ENCODE assay signal across 15 cellular contexts in the genomic region with DNA sequence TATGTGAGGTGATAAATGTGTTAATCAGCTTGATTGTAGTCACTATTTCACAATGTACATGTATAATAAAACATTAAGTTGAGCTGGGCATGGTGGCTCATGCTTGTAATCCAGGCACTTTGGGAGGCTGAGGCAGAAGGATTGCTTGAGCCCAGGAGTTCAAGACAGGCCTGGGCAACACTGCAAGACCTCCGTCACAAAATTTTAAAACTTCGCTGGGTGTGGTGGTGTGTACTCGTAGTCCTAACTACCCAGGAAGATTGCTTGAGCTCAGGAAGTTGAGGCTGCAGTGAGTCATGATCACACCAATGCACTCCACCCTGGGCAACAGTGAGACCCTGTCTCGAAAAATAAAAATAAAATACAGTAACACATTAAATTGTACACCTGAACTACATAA. TPM values are rescaled to one million over a fixed set of nuclear protein-coding genes. Genes with fewer than 3 reads are reported as not detected.
DNase-seq lines count a peak whose midpoint lies in the region; ATAC-seq, FAIRE-seq and TF ChIP-seq lines count a peak whose summit lies in the region.
"Had no signal": no experiment of that assay in that cellular context is flagged by ENCODE, and none has a peak within 500 bp of the region (broad histone marks: within the 10 kb centered on the region; RNA-seq: fewer than 3 reads in every experiment).

No MANE protein-coding gene starts in this region.

- H3K4me3 Mint-ChIP-seq in activated CD4-positive, alpha-beta T cell treated with anti-CD3 and anti-CD28 coated beads, Interleukin-2, amount 10 ng/mL, durations not matched to agents 7 days and 5 days = peak overlapping the region; percentile 0
- H3K4me3 Mint-ChIP-seq in naive thymus-derived CD4-positive, alpha-beta T cell = peak overlapping the region in 2 of 10 donors; percentile 6 to 50

- no peak for DNase-seq in activated CD4-positive, alpha-beta T cell treated with anti-CD3 and anti-CD28 coated beads, Interleukin-2, amount 10 ng/mL, durations not matched to agents 7 days and 5 days
- no peak for DNase-seq in activated CD4-positive, alpha-beta T cell treated with anti-CD3 and anti-CD28 coated beads, Interleukin-2, amount 50 U/mL, for 4 hours
- DNase-seq in Peyer's patch = no peak
- peak; percentile 93 for DNase-seq in bronchial epithelial cell (ENCODE audit: low read depth)
- no peak for DNase-seq in naive thymus-derived CD4-positive, alpha-beta T cell
- DNase-seq in GM03348 (ENCODE audit: low spot score) = no peak
- DNase-seq: DND-41; NCI-H2227 treated with DMSO at 0.1 percent for 48 hours; stimulated activated CD4-positive, alpha-beta T cell treated with anti-CD3 and anti-CD28 coated beads, Interleukin-1b, Interleukin-23, amount 100 ng/mL, for 48 hours had no signal

- intact Hi-C loops in naive thymus-derived CD4-positive, alpha-beta T cell (cut with micrococcal nuclease) = no loop called here

- H3K27ac Mint-ChIP-seq in activated CD4-positive, alpha-beta T cell treated with anti-CD3 and anti-CD28 coated beads, Interleukin-2, amount 10 ng/mL, durations not matched to agents 7 days and 5 days = peak overlapping the region; percentile 87
- H3K27ac Mint-ChIP-seq in naive thymus-derived CD4-positive, alpha-beta T cell = peak overlapping the region in 5 of 9 donors; percentile 4 to 80 (median 39)

- no peak for TF ChIP-seq POLR2A in Peyer's patch (IDR thresholded peaks at IDR 0.05)

- CTCF ChIA-PET in activated CD4-positive, alpha-beta T cell treated with anti-CD3 and anti-CD28 coated beads, Interleukin-2, amount 10 ng/mL, durations not matched to agents 7 days and 5 days (lab: Charles Lee) = interaction anchor here (0.9 to 2.3 kb wide), 3 partner anchors 21 to 69 kb away, joined by 3 to 8 read pairs (median 3); partner anchors contain the start of gene TMEM128
- CTCF ChIA-PET in naive thymus-derived CD4-positive, alpha-beta T cell (lab: Charles Lee) = interaction anchor here (1.1 kb wide), 1 partner anchor 161 kb away, joined by 3 read pairs; no protein-coding TSS in a partner anchor

- H3K4me1 ChIP-seq in Peyer's patch = no peaks in the 10 kb centered on the region
- peaks cover 0 to 52% of the 10 kb centered on the region in 2 donors for H3K4me1 ChIP-seq in naive thymus-derived CD4-positive, alpha-beta T cell (ENCODE audit: control insufficient read depth in 2 of 2, insufficient read depth in 2 of 2, low read length in 2 of 2)
- H3K4me1 ChIP-seq: A549 had no signal

- H3K36me3 ChIP-seq in Peyer's patch (peaks cover 0 to 42% (median 0%) of the 10 kb centered on the region in 3 donors), bronchial epithelial cell (ENCODE audit: control insufficient read depth, insufficient read depth, low read length) (peaks cover 4% of the 10 kb centered on the region)
- peaks cover 0 to 59% (median 18%) of the 10 kb centered on the region in 3 experiments for H3K36me3 ChIP-seq in naive thymus-derived CD4-positive, alpha-beta T cell (ENCODE audit: control insufficient read depth in 2 of 3, insufficient read depth in 3 of 3, low read length in 3 of 3)

- H3K36me3 Mint-ChIP-seq in activated CD4-positive, alpha-beta T cell treated with anti-CD3 and anti-CD28 coated beads, Interleukin-2, amount 10 ng/mL, durations not matched to agents 7 days and 5 days (ENCODE audit: low read depth) = peaks cover 49% of the 10 kb centered on the region
- peaks cover 7 to 44% (median 19%) of the 10 kb centered on the region in 5 donors for H3K36me3 Mint-ChIP-seq in naive thymus-derived CD4-positive, alpha-beta T cell

- ATAC-seq in naive thymus-derived CD4-positive, alpha-beta T cell = peak; percentile 78
- ATAC-seq in GM18909 (IDR thresholded peaks at IDR 0.05; ENCODE audit: poor library complexity, unreplicated experiment) (no peak), esophagus mucosa (no peak)
- ATAC-seq: A549 had no signal

- H3K27me3 Mint-ChIP-seq in activated CD4-positive, alpha-beta T cell treated with anti-CD3 and anti-CD28 coated beads, Interleukin-2, amount 10 ng/mL, durations not matched to agents 7 days and 5 days = no peaks in the 10 kb centered on the region
- H3K27me3 Mint-ChIP-seq in naive thymus-derived CD4-positive, alpha-beta T cell = no peaks in the 10 kb centered on the region
- H3K27me3 Mint-ChIP-seq: IgD-negative memory B cell had no signal

- H3K9me3 ChIP-seq in Peyer's patch = no peaks in the 10 kb centered on the region
- no peaks in the 10 kb centered on the region for H3K9me3 ChIP-seq in naive thymus-derived CD4-positive, alpha-beta T cell (ENCODE audit: control insufficient read depth in 2 of 3, low read length in 3 of 3)
- H3K9me3 ChIP-seq: A549 had no signal

- FAIRE-seq in bronchial epithelial cell (lab: Jason Lieb, UNC) = no peak
- FAIRE-seq: A549 had no signal

- H3K27ac ChIP-seq in Peyer's patch = peak overlapping the region; percentile 43 to 81 (median 58)
- H3K27ac ChIP-seq in naive thymus-derived CD4-positive, alpha-beta T cell (ENCODE audit: low read depth, low read length) = peak overlapping the region; percentile 22
- H3K27ac ChIP-seq: A549 had no signal

- TF ChIP-seq CTCF in Peyer's patch (IDR thresholded peaks at IDR 0.05) = no peak
- no peak for TF ChIP-seq CTCF in bronchial epithelial cell (IDR thresholded peaks at IDR 0.05; ENCODE audit: insufficient read depth, low read length, severe bottlenecking)

- peaks cover 2% of the 10 kb centered on the region for H3K9me3 Mint-ChIP-seq in activated CD4-positive, alpha-beta T cell treated with anti-CD3 and anti-CD28 coated beads, Interleukin-2, amount 10 ng/mL, durations not matched to agents 7 days and 5 days
- no peaks in the 10 kb centered on the region for H3K9me3 Mint-ChIP-seq in naive thymus-derived CD4-positive, alpha-beta T cell
- H3K9me3 Mint-ChIP-seq: IgD-negative memory B cell had no signal

- H3K4me1 Mint-ChIP-seq in activated CD4-positive, alpha-beta T cell treated with anti-CD3 and anti-CD28 coated beads, Interleukin-2, amount 10 ng/mL, durations not matched to agents 7 days and 5 days = peaks cover 28% of the 10 kb centered on the region
- H3K4me1 Mint-ChIP-seq in naive thymus-derived CD4-positive, alpha-beta T cell = peaks cover 0 to 24% (median 5%) of the 10 kb centered on the region in 7 donors

- H3K4me3 ChIP-seq in Peyer's patch = no peak overlapping the region
- no peak overlapping the region for H3K4me3 ChIP-seq in bronchial epithelial cell (ENCODE audit: low read depth, low read length)
- H3K4me3 ChIP-seq in naive thymus-derived CD4-positive, alpha-beta T cell (ENCODE audit: low read length) = peak overlapping the region; percentile 17
- H3K4me3 ChIP-seq: A549 had no signal

- H3K27me3 ChIP-seq in Peyer's patch = no peaks in the 10 kb centered on the region
- H3K27me3 ChIP-seq in bronchial epithelial cell (ENCODE audit: control insufficient read depth, insufficient read depth, low read length) = no peaks in the 10 kb centered on the region
- no peaks in the 10 kb centered on the region for H3K27me3 ChIP-seq in naive thymus-derived CD4-positive, alpha-beta T cell (ENCODE audit: control insufficient read depth in 2 of 2, insufficient read depth in 2 of 2, low read length in 2 of 2)

- POLR2A ChIA-PET in activated CD4-positive, alpha-beta T cell treated with anti-CD3 and anti-CD28 coated beads, Interleukin-2, amount 10 ng/mL, durations not matched to agents 7 days and 5 days (lab: Charles Lee) = no interaction called here
- POLR2A ChIA-PET in naive thymus-derived CD4-positive, alpha-beta T cell (lab: Charles Lee) = no interaction called here

RNA-seq across cellular contexts. Expression of gene LYAR, which starts 20.1 kb away (rescaled TPM):
- total RNA-seq in activated CD4-positive, alpha-beta T cell treated with anti-CD3 and anti-CD28 coated beads, Interleukin-2, amount 10 ng/mL, durations not matched to agents 7 days and 5 days = 10 to 100 TPM; 25.9 to 28.1 TPM
- total RNA-seq in Peyer's patch (1 to 10 TPM; 2.8 to 6.3 (median 4.4) TPM), bronchial epithelial cell (18.3 and 25.3 TPM in 2 replicates), esophagus mucosa (16.1 TPM)
- 10 to 100 TPM; 11.1 to 27.4 (median 21.0) TPM for total RNA-seq in naive thymus-derived CD4-positive, alpha-beta T cell
- 10 to 100 TPM; 19.7 to 26.4 TPM for polyA plus RNA-seq in naive thymus-derived CD4-positive, alpha-beta T cell

RNA-seq across cellular contexts. Expression of gene ZBTB49, which starts 20.2 kb away (rescaled TPM):
- 1 to 10 TPM; 7.9 to 8.3 TPM for total RNA-seq in activated CD4-positive, alpha-beta T cell treated with anti-CD3 and anti-CD28 coated beads, Interleukin-2, amount 10 ng/mL, durations not matched to agents 7 days and 5 days
- total RNA-seq in Peyer's patch (10 to 100 TPM in 2 of 4 donors, 1 to 10 TPM in 2; 3.3 to 17.0 (median 11.7) TPM), bronchial epithelial cell (3.1 and 3.9 TPM in 2 replicates), esophagus mucosa (4.2 TPM)
- 10 to 100 TPM in 2 of 5 experiments, 1 to 10 TPM in 3; 6.3 to 16.1 (median 8.0) TPM for total RNA-seq in naive thymus-derived CD4-positive, alpha-beta T cell
- polyA plus RNA-seq in naive thymus-derived CD4-positive, alpha-beta T cell = 1 to 10 TPM; 2.0 to 8.7 TPM

RNA-seq across cellular contexts. Expression of gene TMEM128, which starts 21.8 kb away (rescaled TPM):
- 10 to 100 TPM; 17.7 to 17.8 TPM for total RNA-seq in activated CD4-positive, alpha-beta T cell treated with anti-CD3 and anti-CD28 coated beads, Interleukin-2, amount 10 ng/mL, durations not matched to agents 7 days and 5 days
- total RNA-seq in Peyer's patch (10 to 100 TPM; 10.7 to 15.5 (median 14.2) TPM), bronchial epithelial cell (20.0 and 29.4 TPM in 2 replicates), esophagus mucosa (12.0 TPM)
- total RNA-seq in naive thymus-derived CD4-positive, alpha-beta T cell = 10 to 100 TPM; 10.0 to 22.8 (median 17.8) TPM
- polyA plus RNA-seq in naive thymus-derived CD4-positive, alpha-beta T cell = 10 to 100 TPM; 46.2 to 47.5 TPM

RNA-seq across cellular contexts. Expression of gene OTOP1, which starts 43.1 kb away (rescaled TPM):
- total RNA-seq in activated CD4-positive, alpha-beta T cell treated with anti-CD3 and anti-CD28 coated beads, Interleukin-2, amount 10 ng/mL, durations not matched to agents 7 days and 5 days = not detected
- not detected for total RNA-seq in Peyer's patch
- total RNA-seq in bronchial epithelial cell = not detected in 2 replicates
- not detected for total RNA-seq in naive thymus-derived CD4-positive, alpha-beta T cell
- polyA plus RNA-seq in naive thymus-derived CD4-positive, alpha-beta T cell = not detected
- total RNA-seq in esophagus mucosa = 0.32 TPM
- total RNA-seq: SK-MEL-5, temporal lobe had no signal
- polyA plus RNA-seq: A549, IgD-negative memory B cell had no signal
